2 cellular contexts compared by ENCODE assay signal in the genomic region with DNA sequence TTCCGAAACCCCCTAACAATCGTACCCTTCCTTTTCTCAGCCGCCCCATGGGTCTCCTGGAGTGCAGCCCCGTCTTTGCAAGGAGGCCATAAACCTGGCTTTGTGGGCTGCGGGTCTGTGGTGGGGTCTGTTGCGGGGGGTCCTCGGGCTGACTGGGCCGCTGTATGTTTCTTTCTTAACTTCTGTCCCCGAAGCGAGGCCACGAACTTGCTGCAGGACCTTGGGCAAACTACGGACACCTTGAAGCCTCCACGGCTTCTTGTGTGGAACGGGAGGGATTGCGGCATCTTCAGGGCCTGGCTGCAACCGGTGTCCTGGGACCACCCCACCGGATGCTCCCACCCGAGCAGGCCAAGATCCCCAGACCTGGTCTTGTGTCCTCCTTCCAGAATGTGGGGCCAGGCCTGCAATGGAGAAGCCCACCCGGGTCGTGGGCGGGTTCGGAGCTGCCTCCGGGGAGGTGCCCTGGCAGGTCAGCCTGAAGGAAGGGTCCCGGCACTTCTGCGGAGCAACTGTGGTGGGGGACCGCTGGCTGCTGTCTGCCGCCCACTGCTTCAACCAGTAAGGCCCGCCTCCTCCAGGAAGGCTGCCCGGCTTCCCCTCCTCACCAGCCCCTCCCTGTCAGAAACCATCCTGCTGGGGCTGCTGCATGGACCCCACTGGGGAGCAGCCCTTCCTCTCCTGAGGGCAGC.
TF ChIP-seq lines count a peak whose summit lies in the region.

No MANE protein-coding gene starts in this region.

TF ChIP-seq in GM12878, 131 proteins besides CTCF, POLR2A, EP300 and RAD21:
- TF ChIP-seq YY1 (IDR thresholded peaks at IDR 0.05; ENCODE audit: low read depth, low read length) (no peak), SMAD5 (IDR thresholded peaks at IDR 0.05; ENCODE audit: low read depth) (no peak), ZSCAN29 (IDR thresholded peaks at IDR 0.05) (no peak), TBL1XR1 (IDR thresholded peaks at IDR 0.05; ENCODE audit: low read depth, low read length) (no peak), MXI1 (IDR thresholded peaks at IDR 0.05; ENCODE audit: low read depth, low read length) (no peak), PAX5 (IDR thresholded peaks at IDR 0.05; ENCODE audit: borderline replicate concordance, low read depth, low read length) (no peak), PRDM15 (CRISPR knock-in tag; IDR thresholded peaks at IDR 0.05) (no peak), YBX1 (IDR thresholded peaks at IDR 0.05) (no peak), TCF12 (IDR thresholded peaks at IDR 0.05; ENCODE audit: low read depth, low read length) (no peak), ELK1 (IDR thresholded peaks at IDR 0.05; ENCODE audit: low read depth, low read length) (no peak), PBX3 (IDR thresholded peaks at IDR 0.05; ENCODE audit: insufficient replicate concordance, low read depth, low read length) (no peak)
TF ChIP-seq in GM12878: peak in this region for 0.

TF ChIP-seq in HepG2, 621 proteins besides CTCF, POLR2A, EP300 and RAD21:
- TF ChIP-seq, protein P1, sequence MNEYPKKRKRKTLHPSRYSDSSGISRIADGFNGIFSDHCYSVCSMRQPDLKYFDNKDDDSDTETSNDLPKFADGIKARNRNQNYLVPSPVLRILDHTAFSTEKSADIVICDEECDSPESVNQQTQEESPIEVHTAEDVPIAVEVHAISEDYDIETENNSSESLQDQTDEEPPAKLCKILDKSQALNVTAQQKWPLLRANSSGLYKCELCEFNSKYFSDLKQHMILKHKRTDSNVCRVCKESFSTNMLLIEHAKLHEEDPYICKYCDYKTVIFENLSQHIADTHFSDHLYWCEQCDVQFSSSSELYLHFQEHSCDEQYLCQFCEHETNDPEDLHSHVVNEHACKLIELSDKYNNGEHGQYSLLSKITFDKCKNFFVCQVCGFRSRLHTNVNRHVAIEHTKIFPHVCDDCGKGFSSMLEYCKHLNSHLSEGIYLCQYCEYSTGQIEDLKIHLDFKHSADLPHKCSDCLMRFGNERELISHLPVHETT (CRISPR knock-in tag; conservative IDR thresholded peaks at IDR 0.05), result no peak
- no peak for TF ChIP-seq ZNF281 (CRISPR knock-in tag; IDR thresholded peaks at IDR 0.05; ENCODE audit: borderline replicate concordance)
- TF ChIP-seq MEIS1 (CRISPR knock-in tag; IDR thresholded peaks at IDR 0.05; ENCODE audit: borderline replicate concordance), result no peak
- no peak for TF ChIP-seq ZNF263 (CRISPR knock-in tag; IDR thresholded peaks at IDR 0.05)
- peak; percentile 78 for TF ChIP-seq ZFP36 (IDR thresholded peaks at IDR 0.05; ENCODE audit: borderline replicate concordance, low read depth, low read length, partially characterized antibody)
- peak; percentile 43 for TF ChIP-seq IKZF4 (CRISPR knock-in tag; IDR thresholded peaks at IDR 0.05; ENCODE audit: borderline replicate concordance, low read depth, not compliant biosample characterization)
- no peak for TF ChIP-seq TEAD3 (CRISPR knock-in tag; optimal IDR thresholded peaks at IDR 0.05; ENCODE audit: borderline replicate concordance)
- TF ChIP-seq PLSCR1 (CRISPR knock-in tag; IDR thresholded peaks at IDR 0.05; ENCODE audit: borderline replicate concordance), result no peak
- no peak for TF ChIP-seq ZNF839 (CRISPR knock-in tag; IDR thresholded peaks at IDR 0.05; ENCODE audit: borderline replicate concordance)
- TF ChIP-seq, protein P2, sequence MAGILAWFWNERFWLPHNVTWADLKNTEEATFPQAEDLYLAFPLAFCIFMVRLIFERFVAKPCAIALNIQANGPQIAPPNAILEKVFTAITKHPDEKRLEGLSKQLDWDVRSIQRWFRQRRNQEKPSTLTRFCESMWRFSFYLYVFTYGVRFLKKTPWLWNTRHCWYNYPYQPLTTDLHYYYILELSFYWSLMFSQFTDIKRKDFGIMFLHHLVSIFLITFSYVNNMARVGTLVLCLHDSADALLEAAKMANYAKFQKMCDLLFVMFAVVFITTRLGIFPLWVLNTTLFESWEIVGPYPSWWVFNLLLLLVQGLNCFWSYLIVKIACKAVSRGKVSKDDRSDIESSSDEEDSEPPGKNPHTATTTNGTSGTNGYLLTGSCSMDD (CRISPR knock-in tag; IDR thresholded peaks at IDR 0.05), result no peak
- TF ChIP-seq MAFG (CRISPR knock-in tag; IDR thresholded peaks at IDR 0.05), result no peak
- TF ChIP-seq ZNF138 (CRISPR knock-in tag; IDR thresholded peaks at IDR 0.05; ENCODE audit: low read depth), result no peak
- 0 out of 2 replicates have a peak, but pooled peaks have one; percentile 30 for TF ChIP-seq NFE2L1 (CRISPR knock-in tag; IDR thresholded peaks at IDR 0.05; ENCODE audit: borderline replicate concordance)
- no peak for TF ChIP-seq KLF15 (CRISPR knock-in tag; IDR thresholded peaks at IDR 0.05; ENCODE audit: borderline replicate concordance)
- TF ChIP-seq HNRNPLL (IDR thresholded peaks at IDR 0.05; ENCODE audit: low read depth, low read length, poor library complexity, severe bottlenecking), result no peak
- no peak for TF ChIP-seq LRRFIP1 (CRISPR knock-in tag; conservative IDR thresholded peaks at IDR 0.05)
- TF ChIP-seq RBFOX2 (IDR thresholded peaks at IDR 0.05; ENCODE audit: low read depth, low read length), result peak; percentile 54; the same call in 1 of the 2 replicates
- no peak for TF ChIP-seq PRDM15 (CRISPR knock-in tag; IDR thresholded peaks at IDR 0.05)
- no peak for TF ChIP-seq HDAC1 (CRISPR knock-in tag; IDR thresholded peaks at IDR 0.05)
- TF ChIP-seq ZXDC (CRISPR knock-in tag; IDR thresholded peaks at IDR 0.05), result 0 out of 2 replicates have a peak, but pooled peaks have one; percentile 26
- TF ChIP-seq NFE2 (CRISPR knock-in tag; IDR thresholded peaks at IDR 0.05), result no peak
- no peak for TF ChIP-seq SIN3A (IDR thresholded peaks at IDR 0.05; ENCODE audit: borderline replicate concordance, low read depth, low read length)
- TF ChIP-seq AGO1 (IDR thresholded peaks at IDR 0.05; ENCODE audit: low read depth, low read length, poor library complexity, severe bottlenecking), result peak; percentile 20
- no peak for TF ChIP-seq ZNF510 (CRISPR knock-in tag; IDR thresholded peaks at IDR 0.05; ENCODE audit: low read depth)
- TF ChIP-seq REL (CRISPR knock-in tag; conservative IDR thresholded peaks at IDR 0.05), result 0 out of 2 replicates have a peak, but pooled peaks have one; percentile 7
- TF ChIP-seq MXD1 (CRISPR knock-in tag; IDR thresholded peaks at IDR 0.05), result no peak
- no peak for TF ChIP-seq HOXA9 (CRISPR knock-in tag; IDR thresholded peaks at IDR 0.05; ENCODE audit: borderline replicate concordance)
- TF ChIP-seq ZMYM3 (CRISPR knock-in tag; IDR thresholded peaks at IDR 0.05), result 0 out of 2 replicates have a peak, but pooled peaks have one; percentile 36
